ENCODE assay signal across 20 cellular contexts in the genomic region with DNA sequence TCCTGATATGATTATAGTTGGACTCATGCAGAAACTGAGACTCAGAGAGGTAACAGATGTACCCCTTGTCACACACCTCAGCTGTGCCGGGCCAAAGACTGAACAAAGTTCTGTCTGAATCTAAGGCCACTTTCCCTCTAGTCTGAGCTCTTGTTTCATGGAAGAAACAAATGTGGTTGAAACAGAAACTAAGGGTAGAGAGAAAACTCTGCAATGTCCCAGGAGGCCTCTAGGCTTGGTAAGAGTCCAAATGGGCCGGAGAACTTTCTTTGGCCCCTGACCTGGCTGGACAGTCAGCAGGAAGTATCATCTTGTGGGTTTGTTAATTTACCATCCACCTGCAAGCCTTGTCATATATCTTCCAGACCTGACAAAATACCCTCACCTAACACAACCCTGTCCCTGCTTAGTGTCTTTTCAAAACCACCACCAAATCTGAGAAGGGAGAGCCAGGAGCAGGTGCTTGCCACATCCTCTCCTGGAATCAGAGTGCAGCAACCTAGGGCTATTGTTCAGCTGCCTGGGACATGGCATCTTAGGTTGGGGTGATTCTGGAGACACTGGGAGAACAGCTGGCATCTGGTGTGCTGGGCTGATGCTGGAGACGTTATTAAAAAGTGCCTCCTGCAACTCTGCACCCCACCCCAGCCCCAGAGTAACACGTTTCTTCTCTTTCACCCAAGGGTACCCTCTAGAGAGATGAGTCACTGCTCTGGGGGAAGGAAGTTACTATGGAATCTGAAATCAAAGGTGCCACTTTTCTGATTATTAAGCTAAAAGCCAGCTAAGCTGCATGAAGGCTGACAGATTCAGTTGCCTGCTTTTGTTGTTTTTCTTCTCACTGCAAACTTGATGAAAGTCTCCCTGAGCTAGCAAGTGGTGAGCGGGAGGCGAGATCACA.
A peak's percentile ranks its signal among the peaks of the same experiment; 100 is the strongest.
DNase-seq lines count a peak whose midpoint lies in the region; ATAC-seq and TF ChIP-seq lines count a peak whose summit lies in the region.
"Had no signal": no experiment of that assay in that cellular context is flagged by ENCODE, and none has a peak within 500 bp of the region (broad histone marks: within the 10 kb centered on the region; RNA-seq: fewer than 3 reads in every experiment).

No MANE protein-coding gene starts in this region.

- ATAC-seq in Right ventricle myocardium inferior (peak; percentile 59), right cardiac atrium (no peak), upper lobe of right lung (no peak)
- ATAC-seq: activated CD8-positive, alpha-beta memory T cell treated with anti-CD3 and anti-CD28 coated beads, Interleukin-2, amount 10 ng/mL, durations not matched to agents 7 days and 5 days; activated naive CD8-positive, alpha-beta T cell treated with anti-CD3 and anti-CD28 coated beads, Interleukin-2, amount 50 U/mL, for 24 hours; left lung had no signal

- CTCF ChIA-PET in RWPE1 (lab: Yijun Ruan, JAX) = interaction anchor here (0.6 kb wide), 1 partner anchor 311 kb away, joined by 3 read pairs; no protein-coding TSS in a partner anchor

- H3K4me1 ChIP-seq in right atrium auricular region (peaks cover 0 to 14% of the 10 kb centered on the region in 2 donors), right cardiac atrium (ENCODE audit: control insufficient read depth, insufficient read depth, low read length) (peaks cover 5% of the 10 kb centered on the region), upper lobe of right lung (no peaks in the 10 kb centered on the region)
- H3K4me1 ChIP-seq: left lung, SJCRH30 had no signal

- TF ChIP-seq CTCF in right atrium auricular region (IDR thresholded peaks at IDR 0.05) (no peak), RWPE1 (conservative IDR thresholded peaks at IDR 0.05; ENCODE audit: low read depth) (no peak), upper lobe of right lung (IDR thresholded peaks at IDR 0.05) (peak; percentile 28), WERI-Rb-1 (IDR thresholded peaks at IDR 0.05; ENCODE audit: low read depth, low read length) (no peak)

- POLR2A ChIA-PET in RWPE1 (lab: Yijun Ruan, JAX; ENCODE audit: low non-redundant PET) = interaction anchor here (0.6 kb wide), 1 partner anchor 121 kb away, joined by 3 read pairs; no protein-coding TSS in a partner anchor

- DNase-seq in Right ventricle myocardium inferior (ENCODE audit: missing footprints) (no peak), right atrium auricular region (ENCODE audit: low spot score) (no peak), RWPE1 (ENCODE audit: low spot score) (no peak), right cardiac atrium (peak in 2 of 3 donors; percentile 51 to 52), upper lobe of right lung (no peak), SKM-1 treated with dmso at 0.1 percent for 144 hours (lab: John Stamatoyannopoulos, UW; ENCODE audit: unreplicated experiment) (no peak), dedifferentiated amniotic fluid mesenchymal stem cell (ENCODE audit: extremely low spot score) (no peak), WERI-Rb-1 (no peak)
- DNase-seq: 8988T; activated CD4-positive, alpha-beta T cell treated with anti-CD3 and anti-CD28 coated beads for 1 hour; activated CD8-positive, alpha-beta memory T cell treated with anti-CD3 and anti-CD28 coated beads, Interleukin-2, amount 10 ng/mL, durations not matched to agents 7 days and 5 days; activated naive CD8-positive, alpha-beta T cell treated with anti-CD3 and anti-CD28 coated beads, Interleukin-2, amount 50 U/mL, for 24 hours; effector memory CD4-positive, alpha-beta T cell; left lung; NCI-H146; NCI-H345; SJCRH30; small intestine; stimulated activated CD4-positive, alpha-beta T cell treated with anti-CD3 and anti-CD28 coated beads, Interleukin-4, amount 100 ng/mL, for 24 hours had no signal

- WGBS in right cardiac atrium = 61% methylated on average over 6 of the region's 6 CpGs

- no peak overlapping the region for H3K4me3 ChIP-seq in right atrium auricular region
- no peak overlapping the region for H3K4me3 ChIP-seq in right cardiac atrium (ENCODE audit: low read length)
- no peak overlapping the region for H3K4me3 ChIP-seq in upper lobe of right lung
- H3K4me3 ChIP-seq in WERI-Rb-1 (ENCODE audit: low read depth, low read length) = no peak overlapping the region
- H3K4me3 ChIP-seq: left lung, SJCRH30, thyroid gland had no signal

- no peaks in the 10 kb centered on the region for H3K36me3 ChIP-seq in right atrium auricular region
- no peaks in the 10 kb centered on the region for H3K36me3 ChIP-seq in upper lobe of right lung
- H3K36me3 ChIP-seq in WERI-Rb-1 = no peaks in the 10 kb centered on the region
- H3K36me3 ChIP-seq: left lung, SJCRH30, thyroid gland had no signal

- intact Hi-C loops in Right ventricle myocardium inferior (cut with DNase I) (no loop called here), right cardiac atrium (cut with DNase I) (no loop called here), upper lobe of right lung (cut with DNase I) (no loop called here)

- no peaks in the 10 kb centered on the region for H3K27me3 ChIP-seq in right atrium auricular region
- no peaks in the 10 kb centered on the region for H3K27me3 ChIP-seq in right cardiac atrium (ENCODE audit: control insufficient read depth, insufficient read depth)
- H3K27me3 ChIP-seq in upper lobe of right lung = no peaks in the 10 kb centered on the region
- no peaks in the 10 kb centered on the region for H3K27me3 ChIP-seq in WERI-Rb-1 (ENCODE audit: insufficient read depth, low read depth, severe bottlenecking)
- H3K27me3 ChIP-seq: left lung, SJCRH30, thyroid gland had no signal

- H3K9me3 ChIP-seq in right atrium auricular region (no peaks in the 10 kb centered on the region), right cardiac atrium (ENCODE audit: control insufficient read depth, low read length) (no peaks in the 10 kb centered on the region), upper lobe of right lung (no peaks in the 10 kb centered on the region), WERI-Rb-1 (ENCODE audit: severe bottlenecking) (no peaks in the 10 kb centered on the region)
- H3K9me3 ChIP-seq: left lung, SJCRH30, thyroid gland had no signal

- H3K27ac ChIP-seq in right atrium auricular region (no peak overlapping the region), RWPE1 (peak overlapping the region; percentile 32; the same call in 1 of the 2 replicates), right cardiac atrium (ENCODE audit: low read length) (no peak overlapping the region), upper lobe of right lung (no peak overlapping the region), WERI-Rb-1 (no peak overlapping the region)
- H3K27ac ChIP-seq: left lung, SJCRH30, thyroid gland had no signal

Comparison
In these comparisons a context has a peak if more than half of its experiments do, and no peak if none do; other contexts are left out.
1. DNase-seq: peak in right cardiac atrium (2 of 3); none in Right ventricle myocardium inferior (single experiment), right atrium auricular region (single experiment), RWPE1 (single experiment), upper lobe of right lung (single experiment), SKM-1 treated with dmso at 0.1 percent for 144 hours (single experiment), dedifferentiated amniotic fluid mesenchymal stem cell (single experiment) and WERI-Rb-1 (single experiment).